ENCODE assay signal across 18 cellular contexts in genomic region chr7:143987513-143987912, GRCh38. TPM values are rescaled to one million over a fixed set of nuclear protein-coding genes. Genes with fewer than 3 reads are reported as not detected.
A peak's percentile ranks its signal among the peaks of the same experiment; 100 is the strongest.
DNase-seq lines count a peak whose midpoint lies in the region; ATAC-seq lines count a peak whose summit lies in the region.
"Had no signal": no experiment of that assay in that cellular context is flagged by ENCODE, and none has a peak within 500 bp of the region (broad histone marks: within the 10 kb centered on the region; RNA-seq: fewer than 3 reads in every experiment).

No MANE protein-coding gene starts in this region.

- ATAC-seq in GM21367 (IDR thresholded peaks at IDR 0.05; ENCODE audit: unreplicated experiment) (peak; percentile 56), HG03442 (IDR thresholded peaks at IDR 0.05; ENCODE audit: unreplicated experiment) (peak; percentile 77), GM19328 (IDR thresholded peaks at IDR 0.05; ENCODE audit: unreplicated experiment) (no peak)
- ATAC-seq: gastrocnemius medialis had no signal

- intact Hi-C loops in activated CD4-positive, alpha-beta T cell treated with anti-CD3 and anti-CD28 coated beads, Interleukin-2, amount 10 ng/mL, durations not matched to agents 24 days and 14 days (cut with micrococcal nuclease) = loop anchor here (5.0 kb wide), 1 partner anchor 35 kb away; no protein-coding TSS in a partner anchor

- peaks cover 13% of the 10 kb centered on the region for H3K9me3 Mint-ChIP-seq in activated CD4-positive, alpha-beta T cell treated with anti-CD3 and anti-CD28 coated beads, Interleukin-2, amount 10 ng/mL, durations not matched to agents 24 days and 14 days
- peaks cover 0 to 13% (median 7%) of the 10 kb centered on the region in 6 donors for H3K9me3 Mint-ChIP-seq in immature natural killer cell

- peaks cover 2% of the 10 kb centered on the region for H3K36me3 Mint-ChIP-seq in activated CD4-positive, alpha-beta T cell treated with anti-CD3 and anti-CD28 coated beads, Interleukin-2, amount 10 ng/mL, durations not matched to agents 24 days and 14 days (ENCODE audit: low read depth)
- peaks cover 0 to 8% (median 5%) of the 10 kb centered on the region in 3 donors for H3K36me3 Mint-ChIP-seq in immature natural killer cell

- H3K27me3 Mint-ChIP-seq in activated CD4-positive, alpha-beta T cell treated with anti-CD3 and anti-CD28 coated beads, Interleukin-2, amount 10 ng/mL, durations not matched to agents 24 days and 14 days = peaks cover 2% of the 10 kb centered on the region
- no peaks in the 10 kb centered on the region for H3K27me3 Mint-ChIP-seq in immature natural killer cell (ENCODE audit: low read depth in 3 of 3)

- peaks cover 10% of the 10 kb centered on the region for H3K4me1 Mint-ChIP-seq in activated CD4-positive, alpha-beta T cell treated with anti-CD3 and anti-CD28 coated beads, Interleukin-2, amount 10 ng/mL, durations not matched to agents 24 days and 14 days
- H3K4me1 Mint-ChIP-seq in immature natural killer cell = peaks cover 4 to 22% of the 10 kb centered on the region in 2 donors

- no peak overlapping the region for H3K27ac Mint-ChIP-seq in activated CD4-positive, alpha-beta T cell treated with anti-CD3 and anti-CD28 coated beads, Interleukin-2, amount 10 ng/mL, durations not matched to agents 24 days and 14 days
- peak overlapping the region in 3 of 6 donors; percentile 43 to 80 (median 57) for H3K27ac Mint-ChIP-seq in immature natural killer cell
- H3K27ac Mint-ChIP-seq: stimulated activated naive CD8-positive, alpha-beta T cell treated with anti-CD3 and anti-CD28 coated beads, Interleukin-15, Interleukin-2, amounts not matched to agents 100 ng/mL and 50 ng/mL, for 24 hours had no signal

- DNase-seq in activated CD4-positive, alpha-beta T cell treated with anti-CD3 and anti-CD28 coated beads, Interleukin-2, amount 10 ng/mL, durations not matched to agents 24 days and 14 days = no peak
- no peak for DNase-seq in activated CD4-positive, alpha-beta T cell treated with anti-CD3 and anti-CD28 coated beads for 4 hours
- DNase-seq in immature natural killer cell (no peak), NOMO-1 treated with dmso at 0.1 percent for 144 hours (lab: John Stamatoyannopoulos, UW; ENCODE audit: unreplicated experiment) (no peak), superior temporal gyrus (ENCODE audit: extremely low spot score) (no peak)
- DNase-seq: activated CD4-positive, alpha-beta T cell treated with anti-CD3 and anti-CD28 coated beads, Interleukin-2, amount 50 U/mL, for 1 hour; activated effector memory CD4-positive, alpha-beta T cell treated with Interleukin-2 at 50 U/mL for 16 hours; gastrocnemius medialis; NCI-H1930; NCI-H69; ovary; Peyer's patch had no signal

- peak overlapping the region; percentile 11 for H3K4me3 Mint-ChIP-seq in activated CD4-positive, alpha-beta T cell treated with anti-CD3 and anti-CD28 coated beads, Interleukin-2, amount 10 ng/mL, durations not matched to agents 24 days and 14 days
- H3K4me3 Mint-ChIP-seq in immature natural killer cell = peak overlapping the region in 3 of 5 donors; percentile 7 to 64 (median 12)
- H3K4me3 Mint-ChIP-seq: stimulated activated naive CD8-positive, alpha-beta T cell treated with anti-CD3 and anti-CD28 coated beads, Interleukin-15, Interleukin-2, amounts not matched to agents 100 ng/mL and 50 ng/mL, for 24 hours had no signal

RNA-seq across cellular contexts. Expression of gene OR6B1, which starts 12.6 kb away (rescaled TPM):
- total RNA-seq in activated CD4-positive, alpha-beta T cell treated with anti-CD3 and anti-CD28 coated beads, Interleukin-2, amount 10 ng/mL, durations not matched to agents 24 days and 14 days = not detected in 2 replicates
- polyA plus RNA-seq in immature natural killer cell = not detected
- total RNA-seq: bronchial epithelial cell, gastrocnemius medialis, ovary, Peyer's patch, skeletal muscle tissue had no signal
- polyA plus RNA-seq: ovary had no signal

RNA-seq across cellular contexts. Expression of gene OR2F1, which starts 32.9 kb away (rescaled TPM):
- total RNA-seq in activated CD4-positive, alpha-beta T cell treated with anti-CD3 and anti-CD28 coated beads, Interleukin-2, amount 10 ng/mL, durations not matched to agents 24 days and 14 days = not detected in 2 replicates
- not detected for polyA plus RNA-seq in immature natural killer cell
- total RNA-seq: bronchial epithelial cell, gastrocnemius medialis, ovary, Peyer's patch, skeletal muscle tissue had no signal
- polyA plus RNA-seq: ovary had no signal

RNA-seq across cellular contexts. Expression of gene OR2F2, which starts 52.5 kb away (rescaled TPM):
- total RNA-seq in activated CD4-positive, alpha-beta T cell treated with anti-CD3 and anti-CD28 coated beads, Interleukin-2, amount 10 ng/mL, durations not matched to agents 24 days and 14 days = not detected in 2 replicates
- polyA plus RNA-seq in immature natural killer cell = not detected
- total RNA-seq: bronchial epithelial cell, gastrocnemius medialis, ovary, Peyer's patch, skeletal muscle tissue had no signal
- polyA plus RNA-seq: ovary had no signal
